In the genomic region with DNA sequence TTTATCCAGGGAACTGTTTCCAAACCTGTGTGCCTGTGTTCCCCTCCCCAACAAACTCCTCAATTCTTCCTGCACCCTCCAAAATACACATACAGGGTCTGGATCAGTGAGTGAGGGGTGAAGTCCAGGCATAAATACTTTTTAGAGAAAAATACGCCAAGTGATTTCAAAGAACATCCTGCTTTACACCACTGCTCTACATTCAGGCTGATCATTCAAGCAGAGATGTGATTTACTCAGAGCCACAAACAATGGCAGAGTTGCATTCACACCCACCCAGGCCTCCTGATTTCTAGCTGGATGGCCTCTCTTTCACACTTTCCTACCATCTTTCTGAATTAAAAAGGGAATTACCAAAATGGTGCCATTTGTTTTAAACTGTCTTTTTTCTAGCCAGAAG, we compare ENCODE assay signal across 18 cellular contexts.
"Had no signal": no experiment of that assay in that cellular context is flagged by ENCODE, and none has a peak within 500 bp of the region (broad histone marks: within the 10 kb centered on the region; RNA-seq: fewer than 3 reads in every experiment).

No MANE protein-coding gene starts in this region.

- DNase-seq: activated CD4-positive, alpha-beta T cell treated with anti-CD3 and anti-CD28 coated beads, Interleukin-2, amount 50 U/mL, for 48 hours; activated gamma-delta T cell treated with Interleukin-2 at 50 U/mL for 16 hours; dermis blood vessel endothelial cell; effector memory CD4-positive, alpha-beta T cell; esophagus squamous epithelium; left lung; naive thymus-derived CD4-positive, alpha-beta T cell; occipital lobe; SK-N-SH; stimulated activated CD4-positive, alpha-beta T cell treated with anti-CD3 and anti-CD28 coated beads, Interleukin-4, amount 100 ng/mL, for 24 hours had no signal

- H3K36me3 ChIP-seq: cardiac muscle cell, esophagus squamous epithelium, left lung had no signal

- H3K4me3 Mint-ChIP-seq: activated naive CD8-positive, alpha-beta T cell; activated T-helper 1 cell treated with anti-CD3 and anti-CD28 coated beads, Interleukin-12 subunit alpha, Interleukin-12 subunit beta, Interleukin-2, Interleukin-4 antibody, amounts not matched to agents 30 ng/mL and 10 ng/mL and 1 ng/mL, durations not matched to agents 14 hours and 24 hours and 36 hours; memory B cell; naive thymus-derived CD4-positive, alpha-beta T cell; stimulated activated memory B cell treated with anti-CD40 and anti-IgM and Interleukin-4, amounts not matched to agents 10 μg/mL and 1 μg/mL and 100 μg/mL, for 72 hours; T-helper 2 cell treated with Interferon-gamma antibody and Interleukin-4, amounts not matched to agents 5 μg/mL and 100 μg/mL, for 36 hours had no signal

- H3K9me3 ChIP-seq: esophagus squamous epithelium, left lung, SK-N-SH had no signal

- H3K4me2 ChIP-seq: SK-N-SH had no signal

- ATAC-seq: left lung; naive thymus-derived CD4-positive, alpha-beta T cell; sciatic nerve; stimulated activated memory B cell treated with anti-CD40 and anti-IgM and Interleukin-4, amounts not matched to agents 10 μg/mL and 1 μg/mL and 100 μg/mL, for 72 hours had no signal

- H3K4me3 ChIP-seq: cardiac muscle cell, esophagus squamous epithelium, left lung had no signal

- H3K27ac ChIP-seq: cardiac muscle cell, left lung had no signal

- H3K9me3 Mint-ChIP-seq: activated T-helper 1 cell treated with anti-CD3 and anti-CD28 coated beads, Interleukin-12 subunit alpha, Interleukin-12 subunit beta, Interleukin-2, Interleukin-4 antibody, amounts not matched to agents 30 ng/mL and 10 ng/mL and 1 ng/mL, durations not matched to agents 14 hours and 24 hours and 36 hours; memory B cell; stimulated activated memory B cell treated with anti-CD40 and anti-IgM and Interleukin-4, amounts not matched to agents 10 μg/mL and 1 μg/mL and 100 μg/mL, for 72 hours; T-helper 2 cell treated with Interferon-gamma antibody and Interleukin-4, amounts not matched to agents 5 μg/mL and 100 μg/mL, for 36 hours had no signal

- H3K4me1 Mint-ChIP-seq: memory B cell; naive thymus-derived CD4-positive, alpha-beta T cell; stimulated activated memory B cell treated with anti-CD40 and anti-IgM and Interleukin-4, amounts not matched to agents 10 μg/mL and 1 μg/mL and 100 μg/mL, for 72 hours had no signal

- H3K9ac ChIP-seq: SK-N-SH had no signal

- H3K27ac Mint-ChIP-seq: activated naive CD8-positive, alpha-beta T cell; activated T-helper 1 cell treated with anti-CD3 and anti-CD28 coated beads, Interleukin-12 subunit alpha, Interleukin-12 subunit beta, Interleukin-2, Interleukin-4 antibody, amounts not matched to agents 30 ng/mL and 10 ng/mL and 1 ng/mL, durations not matched to agents 14 hours and 24 hours and 36 hours; memory B cell; naive thymus-derived CD4-positive, alpha-beta T cell; progenitor cell of endocrine pancreas; stimulated activated memory B cell treated with anti-CD40 and anti-IgM and Interleukin-4, amounts not matched to agents 10 μg/mL and 1 μg/mL and 100 μg/mL, for 72 hours; T-helper 2 cell treated with Interferon-gamma antibody and Interleukin-4, amounts not matched to agents 5 μg/mL and 100 μg/mL, for 36 hours had no signal

- H3K36me3 Mint-ChIP-seq: activated naive CD8-positive, alpha-beta T cell; memory B cell; naive thymus-derived CD4-positive, alpha-beta T cell; stimulated activated memory B cell treated with anti-CD40 and anti-IgM and Interleukin-4, amounts not matched to agents 10 μg/mL and 1 μg/mL and 100 μg/mL, for 72 hours had no signal

- H3K27me3 ChIP-seq: cardiac muscle cell had no signal
